ENCODE assay signal across 1 cellular context in the genomic region with DNA sequence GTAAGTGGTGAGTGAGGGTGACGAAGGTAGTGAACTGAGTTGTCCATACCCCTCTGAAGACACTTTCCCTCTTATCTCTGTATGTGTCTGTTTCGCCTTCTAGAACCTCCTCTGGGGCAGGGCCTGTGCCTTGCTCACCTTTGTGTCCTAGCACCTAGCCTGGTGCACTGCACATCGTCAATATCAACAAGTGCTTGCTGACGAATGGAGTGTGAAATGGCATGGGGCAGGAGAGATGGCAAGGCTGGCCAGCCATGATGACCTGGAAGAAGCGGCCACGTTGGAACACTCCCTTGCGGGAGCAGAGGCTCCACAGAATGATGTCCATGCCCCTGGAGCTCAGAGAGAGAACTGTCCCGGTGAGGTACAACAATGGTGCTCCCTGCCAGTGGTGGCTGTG.
TF ChIP-seq lines count a peak whose summit lies in the region.

No MANE protein-coding gene starts in this region.

TF ChIP-seq in GM23338, 12 proteins besides CTCF, POLR2A, EP300 and RAD21 (continued from another document):
- no peak for TF ChIP-seq EZH2phosphoT487 (IDR thresholded peaks at IDR 0.05; ENCODE audit: unreplicated experiment)
- no peak for TF ChIP-seq EZH2 (IDR thresholded peaks at IDR 0.05; ENCODE audit: low read depth, unreplicated experiment)
